ENCODE assay signal across 28 cellular contexts in genomic region chrX:20522420-20522819, GRCh38.
"Had no signal": no experiment of that assay in that cellular context is flagged by ENCODE, and none has a peak within 500 bp of the region (broad histone marks: within the 10 kb centered on the region; RNA-seq: fewer than 3 reads in every experiment).

No MANE protein-coding gene starts in this region.

- DNase-seq: kidney glomerular epithelial cell; left cardiac atrium; left ventricle myocardium superior; lower lobe of right lung; mammary epithelial cell; mesenchymal stem cell; naive thymus-derived CD8-positive, alpha-beta T cell; nucleus accumbens; pancreas; posterior cingulate gyrus; retina; right cardiac atrium; small intestine; spleen; stimulated activated CD4-positive, alpha-beta T cell treated with anti-CD3 and anti-CD28 coated beads, Interleukin-4, amount 100 ng/mL, for 24 hours; stimulated activated naive CD4-positive, alpha-beta T cell; tibial artery; trophoblast cell; upper lobe of right lung had no signal

- ATAC-seq: left cardiac atrium; left lobe of liver; left ventricle myocardium superior; lower lobe of right lung; naive thymus-derived CD8-positive, alpha-beta T cell; pancreas; right cardiac atrium; sciatic nerve; stimulated activated effector memory CD8-positive, alpha-beta T cell treated with anti-CD3 and anti-CD28 coated beads, Interleukin-12 subunit alpha, Interleukin-12 subunit beta, amount 100 ng/mL, for 72 hours; upper lobe of right lung had no signal

- H3K79me2 ChIP-seq: hepatocyte had no signal

- H3K4me2 ChIP-seq: hepatocyte had no signal

- H2AFZ ChIP-seq: hepatocyte had no signal

- H3K4me3 ChIP-seq: hepatocyte, lower lobe of right lung, pancreas, prostate gland, spleen, suprapubic skin, thoracic aorta, tibial artery, upper lobe of right lung had no signal

- H3K4me1 ChIP-seq: lower lobe of right lung, pancreas, prostate gland, suprapubic skin, tibial artery, upper lobe of right lung had no signal

- H3K36me3 ChIP-seq: lower lobe of right lung, pancreas, prostate gland, spleen, suprapubic skin, thoracic aorta, tibial artery, upper lobe of right lung had no signal

- FAIRE-seq: keratinocyte, small intestine, urothelium cell line had no signal

- H3K27me3 ChIP-seq: hepatocyte, spleen, suprapubic skin, tibial artery, upper lobe of right lung had no signal

- H3K9me3 ChIP-seq: lower lobe of right lung, pancreas, prostate gland, spleen, suprapubic skin, thoracic aorta, tibial artery, upper lobe of right lung had no signal

- H3K27ac ChIP-seq: hepatocyte, lower lobe of right lung, pancreas, prostate gland, spleen, suprapubic skin, thoracic aorta, tibial artery, upper lobe of right lung had no signal
